17 cellular contexts compared by ENCODE assay signal in the genomic region with DNA sequence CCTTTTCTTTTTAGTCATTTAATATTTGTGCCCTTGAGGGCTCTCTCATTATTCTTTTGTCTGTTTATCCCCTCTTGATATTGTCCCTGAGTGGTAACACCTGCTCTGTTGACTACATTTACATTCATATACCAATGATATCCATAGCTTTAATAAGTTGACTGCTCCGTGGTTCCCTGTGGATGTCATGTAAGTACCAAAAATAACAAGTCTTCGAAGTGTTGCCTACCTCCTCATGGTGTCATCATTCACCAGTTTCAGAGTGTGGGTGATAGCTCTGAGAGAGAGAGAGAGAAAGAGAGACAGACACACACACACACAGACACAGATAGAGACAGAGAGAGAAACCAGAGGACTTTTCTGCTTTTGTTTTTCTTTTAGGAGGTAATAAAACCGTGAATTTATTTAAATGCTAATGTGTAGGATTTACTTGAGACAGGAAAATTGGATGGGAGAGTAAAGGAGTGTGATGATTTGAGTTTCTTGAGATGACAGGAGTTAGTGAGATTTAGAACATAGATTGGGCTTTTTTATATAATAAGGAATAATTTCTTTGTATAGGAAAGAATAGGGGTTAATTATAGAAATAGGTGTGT. TPM values are rescaled to one million over a fixed set of nuclear protein-coding genes. Genes with fewer than 3 reads are reported as not detected.
DNase-seq lines count a peak whose midpoint lies in the region; ATAC-seq and TF ChIP-seq lines count a peak whose summit lies in the region.
"Had no signal": no experiment of that assay in that cellular context is flagged by ENCODE, and none has a peak within 500 bp of the region (broad histone marks: within the 10 kb centered on the region; RNA-seq: fewer than 3 reads in every experiment).

No MANE protein-coding gene starts in this region.

- H3K4me3 ChIP-seq in mammary epithelial cell (replicated peaks in 1 of 3; ENCODE audit: insufficient read depth in 1 of 3, low read depth in 2 of 3, low read length in 3 of 3) (no peak overlapping the region), KMS-11 (IDR thresholded peaks at IDR 0.05; ENCODE audit: insufficient read depth, low read depth, low read length) (no peak overlapping the region), OCI-LY7 (ENCODE audit: low read depth, low read length, poor library complexity, severe bottlenecking) (no peak overlapping the region)
- H3K4me3 ChIP-seq: tibial artery had no signal

- in situ Hi-C loops in mammary epithelial cell (cut with MboI; ENCODE audit: low sequenced_read_pairs in 2 of 2) = no loop called here

- no peak overlapping the region for H3K4me2 ChIP-seq in mammary epithelial cell (ENCODE audit: insufficient read depth, low read depth, low read length)
- no peak overlapping the region for H3K4me2 ChIP-seq in KMS-11
- no peak overlapping the region for H3K4me2 ChIP-seq in OCI-LY7 (ENCODE audit: low read length)

- POLR2A ChIA-PET in MCF 10A (lab: Yijun Ruan, JAX) = no interaction called here
- POLR2A ChIA-PET in OCI-LY7 (lab: Charles Lee) = interaction anchor here (1.2 kb wide), 1 partner anchor 12 kb away, joined by 4 read pairs; no protein-coding TSS in a partner anchor

- H3K27ac ChIP-seq in mammary epithelial cell (ENCODE audit: insufficient read depth, low read depth, low read length) (no peak overlapping the region), KMS-11 (peak overlapping the region; percentile 15; the same call in 1 of the 2 replicates), OCI-LY7 (ENCODE audit: low read depth, low read length, poor library complexity, severe bottlenecking) (no peak overlapping the region)
- H3K27ac ChIP-seq: foreskin keratinocyte, tibial artery had no signal

- H3K9me3 ChIP-seq in mammary epithelial cell (replicated peaks; ENCODE audit: insufficient read depth, low read length) (no peaks in the 10 kb centered on the region), OCI-LY7 (ENCODE audit: low read length) (no peaks in the 10 kb centered on the region)
- H3K9me3 ChIP-seq: tibial artery had no signal

- CTCF ChIA-PET in MCF 10A (lab: Yijun Ruan, JAX) = interaction anchor here (0.6 kb wide), 1 partner anchor 10 kb away, joined by 3 read pairs; no protein-coding TSS in a partner anchor
- CTCF ChIA-PET in mammary epithelial cell (lab: Charles Lee; ENCODE audit: low non-redundant PET) = no interaction called here
- CTCF ChIA-PET in OCI-LY7 (lab: Charles Lee; ENCODE audit: unreplicated experiment) = no interaction called here

- H3K9ac ChIP-seq in mammary epithelial cell (ENCODE audit: insufficient read depth, low read length) = no peak overlapping the region
- H3K9ac ChIP-seq in KMS-11 = no peak overlapping the region

- intact Hi-C loops in MCF 10A (cut with micrococcal nuclease) = no loop called here
- intact Hi-C loops in mammary epithelial cell (cut with micrococcal nuclease) = no loop called here
- intact Hi-C loops in OCI-LY7 (cut with micrococcal nuclease; ENCODE audit: unreplicated experiment) = no loop called here

- H3K27me3 Mint-ChIP-seq in MCF 10A (ENCODE audit: insufficient read depth, unreplicated experiment) = no peaks in the 10 kb centered on the region

- H2AFZ ChIP-seq in mammary epithelial cell (ENCODE audit: low read depth, low read length) (no peak overlapping the region), KMS-11 (ENCODE audit: low read depth) (no peak overlapping the region), OCI-LY7 (ENCODE audit: low read length) (no peak overlapping the region)

- H4K20me1 ChIP-seq in mammary epithelial cell (ENCODE audit: insufficient read depth, low read length) (no peaks in the 10 kb centered on the region), KMS-11 (ENCODE audit: insufficient read depth) (no peaks in the 10 kb centered on the region), OCI-LY7 (ENCODE audit: insufficient read depth, low read length) (no peaks in the 10 kb centered on the region)

- no peak for TF ChIP-seq CTCF in MCF 10A (IDR thresholded peaks at IDR 0.05; ENCODE audit: unreplicated experiment)
- TF ChIP-seq CTCF in mammary epithelial cell (conservative IDR thresholded peaks at IDR 0.05 in 1 of 2, IDR thresholded peaks at IDR 0.05 in 1 of 2; ENCODE audit: extremely low read depth in 1 of 2, insufficient read depth in 1 of 2, low read depth in 1 of 2, low read length in 2 of 2) = no peak
- TF ChIP-seq CTCF in KMS-11 (conservative IDR thresholded peaks at IDR 0.05; ENCODE audit: low read depth, low read length) = no peak
- no peak for TF ChIP-seq CTCF in OCI-LY7 (conservative IDR thresholded peaks at IDR 0.05; ENCODE audit: low read length)

- DNase-seq in MCF 10A (ENCODE audit: unreplicated experiment) (no peak), mammary epithelial cell (no peak), OCI-LY7 (ENCODE audit: low spot score) (no peak), putamen (ENCODE audit: low spot score) (peak; percentile 61), T1000 (lab: John Stamatoyannopoulos, UW) (no peak)
- DNase-seq: activated CD4-positive, CD25-positive, alpha-beta regulatory T cell; amniotic stem cell; foreskin keratinocyte; GF-D8; left colon; NCI-H2029 treated with DMSO at 0.1 percent for 48 hours; tibial artery had no signal

- peak overlapping the region; percentile 17 for H3K27ac Mint-ChIP-seq in MCF 10A (ENCODE audit: low read depth, unreplicated experiment)
- H3K27ac Mint-ChIP-seq: T-helper 1 cell treated with Interleukin-12 subunit alpha and Interleukin-12 subunit beta and Interleukin-4 antibody, amounts not matched to agents 30 μg/mL and 1 μg/mL, for 36 hours had no signal

- no peak for ATAC-seq in HG02678 (IDR thresholded peaks at IDR 0.05; ENCODE audit: unreplicated experiment)
- no peak for ATAC-seq in activated CD4-positive, CD25-positive, alpha-beta regulatory T cell treated with anti-CD3 and anti-CD28 coated beads, Interleukin-2, amount 50 U/mL, for 24 hours
- ATAC-seq: foreskin keratinocyte, HCT116, left colon had no signal

- H3K36me3 Mint-ChIP-seq in MCF 10A (ENCODE audit: insufficient read depth, unreplicated experiment) = peaks cover 83% of the 10 kb centered on the region

- BruUV-seq in MCF 10A (replicated peaks; lab: Mats Ljungman, UMichigan) (no TSS peak), mammary epithelial cell (replicated peaks; lab: Mats Ljungman, UMichigan) (no TSS peak), OCI-LY7 (replicated peaks; lab: Mats Ljungman, UMichigan) (TSS peak; percentile 31)

- H3K4me1 ChIP-seq in mammary epithelial cell (ENCODE audit: insufficient read depth, low read length) (no peaks in the 10 kb centered on the region), KMS-11 (ENCODE audit: low read depth, poor library complexity, severe bottlenecking) (peaks cover 12% of the 10 kb centered on the region), OCI-LY7 (ENCODE audit: insufficient read depth, low read length, poor library complexity, severe bottlenecking) (no peaks in the 10 kb centered on the region)
- H3K4me1 ChIP-seq: foreskin keratinocyte, tibial artery had no signal

- no peaks in the 10 kb centered on the region for H3K4me1 Mint-ChIP-seq in MCF 10A (ENCODE audit: insufficient read depth, unreplicated experiment)

- 70% methylated on average over 3 of the region's 3 CpGs for WGBS in mammary epithelial cell (ENCODE audit: low coverage, missing lambda C conversion rate)

- H3K4me3 Mint-ChIP-seq in MCF 10A (ENCODE audit: unreplicated experiment) = no peak overlapping the region
- H3K4me3 Mint-ChIP-seq: T-helper 1 cell treated with Interleukin-12 subunit alpha and Interleukin-12 subunit beta and Interleukin-4 antibody, amounts not matched to agents 30 μg/mL and 1 μg/mL, for 36 hours had no signal

- dilution Hi-C loops in mammary epithelial cell (cut with HindIII; ENCODE audit: low sequenced_read_pairs) = no loop called here

- peaks cover 38% of the 10 kb centered on the region for H3K36me3 ChIP-seq in mammary epithelial cell (ENCODE audit: insufficient read depth, low read length)
- peaks cover 4% of the 10 kb centered on the region; the same call in 1 of the 2 replicates for H3K36me3 ChIP-seq in KMS-11 (ENCODE audit: insufficient read depth)
- peaks cover 86% of the 10 kb centered on the region for H3K36me3 ChIP-seq in OCI-LY7 (ENCODE audit: insufficient read depth, low read length)

- no peaks in the 10 kb centered on the region for H3K9me2 ChIP-seq in OCI-LY7 (ENCODE audit: insufficient read depth, low read length)

- H3K9me3 Mint-ChIP-seq in MCF 10A (ENCODE audit: unreplicated experiment) = no peaks in the 10 kb centered on the region
- H3K9me3 Mint-ChIP-seq: T-helper 1 cell treated with Interleukin-12 subunit alpha and Interleukin-12 subunit beta and Interleukin-4 antibody, amounts not matched to agents 30 μg/mL and 1 μg/mL, for 36 hours had no signal

- H3K27me3 ChIP-seq in mammary epithelial cell (ENCODE audit: insufficient read depth, low read length) (no peaks in the 10 kb centered on the region), KMS-11 (ENCODE audit: insufficient read depth, low read depth) (no peaks in the 10 kb centered on the region)
- H3K27me3 ChIP-seq: foreskin keratinocyte, tibial artery had no signal

- peaks cover 2% of the 10 kb centered on the region for H3K79me2 ChIP-seq in mammary epithelial cell (ENCODE audit: insufficient read depth, low read length)
- no peaks in the 10 kb centered on the region for H3K79me2 ChIP-seq in KMS-11 (ENCODE audit: insufficient read depth, low read depth)
- no peaks in the 10 kb centered on the region for H3K79me2 ChIP-seq in OCI-LY7 (ENCODE audit: insufficient read depth, low read depth, low read length)

RNA-seq across cellular contexts. Expression of gene PAPOLA, which starts 52.2 kb away (rescaled TPM):
- total RNA-seq in MCF 10A (2022) = 194 TPM in 2 replicates
- 100 to 1,000 TPM; 117 to 152 TPM for total RNA-seq in mammary epithelial cell
- polyA plus RNA-seq in mammary epithelial cell = 97.4 TPM
- 89.9 TPM for polyA minus RNA-seq in mammary epithelial cell
- total RNA-seq in OCI-LY7 (2014; rRNA removed; shearing (Covaris generic)) = 80.1 and 99.3 TPM in 2 replicates
- total RNA-seq in OCI-LY7 (2022) = 197 and 202 TPM in 2 replicates
